ENCODE assay signal across 42 cellular contexts in genomic region chr12:52695039-52695438, GRCh38. TPM values are rescaled to one million over a fixed set of nuclear protein-coding genes. Genes with fewer than 3 reads are reported as not detected.
"Had no signal": no experiment of that assay in that cellular context is flagged by ENCODE, and none has a peak within 500 bp of the region (broad histone marks: within the 10 kb centered on the region; RNA-seq: fewer than 3 reads in every experiment).

No MANE protein-coding gene starts in this region.

- H3K27me3 ChIP-seq: ascending aorta, body of pancreas had no signal

- H3K36me3 ChIP-seq: adrenal gland, ascending aorta, brain microvascular endothelial cell, breast epithelium, cardiac muscle cell had no signal

- H3K36me3 Mint-ChIP-seq: activated naive CD4-positive, alpha-beta T cell treated with anti-CD3 and anti-CD28 coated beads, Interleukin-2, amount 10 ng/mL, durations not matched to agents 7 days and 5 days; activated naive CD4-positive, alpha-beta T cell treated with anti-CD3 and anti-CD28 coated beads, Interleukin-2, amount 50 U/mL, for 24 hours; activated naive CD4-positive, alpha-beta T cell treated with anti-CD3 and anti-CD28 coated beads, Interleukin-2, amount 50 U/mL, for 72 hours; activated naive CD8-positive, alpha-beta T cell; activated naive CD8-positive, alpha-beta T cell treated with anti-CD3 and anti-CD28 coated beads for 36 hours; activated naive CD8-positive, alpha-beta T cell treated with anti-CD3 and anti-CD28 coated beads, Interleukin-2, amount 10 ng/mL, durations not matched to agents 7 days and 5 days; brain had no signal

- ATAC-seq: activated naive CD4-positive, alpha-beta T cell treated with anti-CD3 and anti-CD28 coated beads, Interleukin-2, amount 50 U/mL, for 72 hours; activated naive CD8-positive, alpha-beta T cell treated with anti-CD3 and anti-CD28 coated beads, Interleukin-2, amount 50 U/mL, for 24 hours; activated T-cell treated with anti-CD3 and anti-CD28 coated beads, Interleukin-2, amount 50 U/mL, for 4 hours; activated T-cell treated with anti-CD3 and anti-CD28 coated beads, Interleukin-2, amount 50 U/mL, for 72 hours; activated T-helper 17 cell treated with anti-CD3 and anti-CD28 coated beads, Interleukin-2, amount 50 U/mL, for 72 hours; body of pancreas had no signal

- H3K4me3 Mint-ChIP-seq: activated naive CD4-positive, alpha-beta T cell treated with anti-CD3 and anti-CD28 coated beads for 36 hours; activated naive CD4-positive, alpha-beta T cell treated with anti-CD3 and anti-CD28 coated beads, Interleukin-2, amount 10 ng/mL, durations not matched to agents 7 days and 5 days; activated naive CD4-positive, alpha-beta T cell treated with anti-CD3 and anti-CD28 coated beads, Interleukin-2, amount 50 U/mL, for 24 hours; activated naive CD8-positive, alpha-beta T cell; activated naive CD8-positive, alpha-beta T cell treated with anti-CD3 and anti-CD28 coated beads for 36 hours; activated naive CD8-positive, alpha-beta T cell treated with anti-CD3 and anti-CD28 coated beads, Interleukin-2, amount 10 ng/mL, durations not matched to agents 7 days and 5 days; activated naive CD8-positive, alpha-beta T cell treated with anti-CD3 and anti-CD28 coated beads, Interleukin-2, amount 50 U/mL, for 24 hours; activated T-cell treated with anti-CD3 and anti-CD28 coated beads, Interleukin-2, amount 50 U/mL, for 24 hours; activated T-cell treated with anti-CD3 and anti-CD28 coated beads, Interleukin-2, amount 50 U/mL, for 4 hours; activated T-cell treated with anti-CD3 and anti-CD28 coated beads, Interleukin-2, amount 50 U/mL, for 72 hours; activated T-helper 1 cell treated with anti-CD3 and anti-CD28 coated beads, Interleukin-12 subunit alpha, Interleukin-12 subunit beta, Interleukin-2, Interleukin-4 antibody, amounts not matched to agents 30 ng/mL and 10 ng/mL and 1 ng/mL, durations not matched to agents 14 hours and 24 hours and 36 hours; activated T-helper 17 cell treated with anti-CD3 and anti-CD28 coated beads, Interleukin-2, amount 50 U/mL, for 72 hours; brain; central memory CD8-positive, alpha-beta T cell had no signal

- H3K27me3 Mint-ChIP-seq: activated naive CD4-positive, alpha-beta T cell treated with anti-CD3 and anti-CD28 coated beads, Interleukin-2, amount 50 U/mL, for 24 hours; activated naive CD8-positive, alpha-beta T cell; activated naive CD8-positive, alpha-beta T cell treated with anti-CD3 and anti-CD28 coated beads for 36 hours; activated T-cell treated with anti-CD3 and anti-CD28 coated beads, Interleukin-2, amount 50 U/mL, for 24 hours had no signal

- H3K27ac Mint-ChIP-seq: activated naive CD4-positive, alpha-beta T cell treated with anti-CD3 and anti-CD28 coated beads for 36 hours; activated naive CD4-positive, alpha-beta T cell treated with anti-CD3 and anti-CD28 coated beads, Interleukin-2, amount 10 ng/mL, durations not matched to agents 7 days and 5 days; activated naive CD4-positive, alpha-beta T cell treated with anti-CD3 and anti-CD28 coated beads, Interleukin-2, amount 50 U/mL, for 24 hours; activated naive CD4-positive, alpha-beta T cell treated with anti-CD3 and anti-CD28 coated beads, Interleukin-2, amount 50 U/mL, for 72 hours; activated naive CD8-positive, alpha-beta T cell; activated naive CD8-positive, alpha-beta T cell treated with anti-CD3 and anti-CD28 coated beads for 36 hours; activated naive CD8-positive, alpha-beta T cell treated with anti-CD3 and anti-CD28 coated beads, Interleukin-2, amount 10 ng/mL, durations not matched to agents 7 days and 5 days; activated naive CD8-positive, alpha-beta T cell treated with anti-CD3 and anti-CD28 coated beads, Interleukin-2, amount 50 U/mL, for 24 hours; activated T-cell treated with anti-CD3 and anti-CD28 coated beads, Interleukin-2, amount 50 U/mL, for 24 hours; activated T-cell treated with anti-CD3 and anti-CD28 coated beads, Interleukin-2, amount 50 U/mL, for 72 hours; activated T-helper 1 cell treated with anti-CD3 and anti-CD28 coated beads, Interleukin-12 subunit alpha, Interleukin-12 subunit beta, Interleukin-2, Interleukin-4 antibody, amounts not matched to agents 30 ng/mL and 10 ng/mL and 1 ng/mL, durations not matched to agents 14 hours and 24 hours and 36 hours; activated T-helper 17 cell treated with anti-CD3 and anti-CD28 coated beads, Interleukin-2, amount 50 U/mL, for 72 hours; activated T-helper 2 cell treated with anti-CD3 and anti-CD28 coated beads, Interferon-gamma antibody, Interleukin-2, Interleukin-4, amounts not matched to agents 10 μg/mL and 5 μg/mL and 100 μg/mL, durations not matched to agents 14 hours and 24 hours and 36 hours; brain had no signal

- H3K9me3 ChIP-seq: adrenal gland, ascending aorta, body of pancreas, breast epithelium had no signal

- H3K9me3 Mint-ChIP-seq: activated naive CD4-positive, alpha-beta T cell treated with anti-CD3 and anti-CD28 coated beads for 36 hours; activated naive CD4-positive, alpha-beta T cell treated with anti-CD3 and anti-CD28 coated beads, Interleukin-2, amount 10 ng/mL, durations not matched to agents 7 days and 5 days; activated naive CD4-positive, alpha-beta T cell treated with anti-CD3 and anti-CD28 coated beads, Interleukin-2, amount 50 U/mL, for 24 hours; activated naive CD4-positive, alpha-beta T cell treated with anti-CD3 and anti-CD28 coated beads, Interleukin-2, amount 50 U/mL, for 72 hours; activated naive CD8-positive, alpha-beta T cell treated with anti-CD3 and anti-CD28 coated beads for 36 hours; activated naive CD8-positive, alpha-beta T cell treated with anti-CD3 and anti-CD28 coated beads, Interleukin-2, amount 10 ng/mL, durations not matched to agents 7 days and 5 days; activated naive CD8-positive, alpha-beta T cell treated with anti-CD3 and anti-CD28 coated beads, Interleukin-2, amount 50 U/mL, for 24 hours; activated T-cell treated with anti-CD3 and anti-CD28 coated beads, Interleukin-2, amount 50 U/mL, for 24 hours; activated T-cell treated with anti-CD3 and anti-CD28 coated beads, Interleukin-2, amount 50 U/mL, for 4 hours; activated T-cell treated with anti-CD3 and anti-CD28 coated beads, Interleukin-2, amount 50 U/mL, for 72 hours; activated T-helper 1 cell treated with anti-CD3 and anti-CD28 coated beads, Interleukin-12 subunit alpha, Interleukin-12 subunit beta, Interleukin-2, Interleukin-4 antibody, amounts not matched to agents 30 ng/mL and 10 ng/mL and 1 ng/mL, durations not matched to agents 14 hours and 24 hours and 36 hours; activated T-helper 17 cell treated with anti-CD3 and anti-CD28 coated beads, Interleukin-2, amount 50 U/mL, for 72 hours; activated T-helper 2 cell treated with anti-CD3 and anti-CD28 coated beads, Interferon-gamma antibody, Interleukin-2, Interleukin-4, amounts not matched to agents 10 μg/mL and 5 μg/mL and 100 μg/mL, durations not matched to agents 14 hours and 24 hours and 36 hours; brain; central memory CD8-positive, alpha-beta T cell had no signal

- H3K27ac ChIP-seq: adrenal gland, ascending aorta, body of pancreas, brain microvascular endothelial cell, breast epithelium, cardiac muscle cell had no signal

- DNase-seq: activated effector memory CD4-positive, alpha-beta T cell treated with anti-CD3 and anti-CD28 coated beads, Interleukin-2, amount 50 U/mL, for 16 hours; activated effector memory CD4-positive, alpha-beta T cell treated with Interleukin-2 at 50 U/mL for 16 hours; activated gamma-delta T cell; activated gamma-delta T cell treated with Interleukin-2 at 50 U/mL for 16 hours; activated naive CD4-positive, alpha-beta T cell; activated naive CD4-positive, alpha-beta T cell treated with anti-CD3 and anti-CD28 coated beads for 36 hours; activated naive CD4-positive, alpha-beta T cell treated with anti-CD3 and anti-CD28 coated beads, Interleukin-2, amount 10 ng/mL, durations not matched to agents 7 days and 5 days; activated naive CD4-positive, alpha-beta T cell treated with anti-CD3 and anti-CD28 coated beads, Interleukin-2, amount 50 U/mL, for 16 hours; activated naive CD4-positive, alpha-beta T cell treated with Interleukin-2 at 50 U/mL for 16 hours; activated naive CD8-positive, alpha-beta T cell treated with anti-CD3 and anti-CD28 coated beads for 36 hours; activated naive CD8-positive, alpha-beta T cell treated with anti-CD3 and anti-CD28 coated beads, Interleukin-2, amount 10 ng/mL, durations not matched to agents 7 days and 5 days; activated naive CD8-positive, alpha-beta T cell treated with anti-CD3 and anti-CD28 coated beads, Interleukin-2, amount 50 U/mL, for 24 hours; activated T-cell treated with anti-CD3 and anti-CD28 coated beads, Interleukin-2, amount 50 U/mL, for 24 hours; activated T-cell treated with anti-CD3 and anti-CD28 coated beads, Interleukin-2, amount 50 U/mL, for 4 hours; activated T-cell treated with anti-CD3 and anti-CD28 coated beads, Interleukin-2, amount 50 U/mL, for 48 hours; activated T-cell treated with anti-CD3 and anti-CD28 coated beads, Interleukin-2, amount 50 U/mL, for 72 hours; adrenal gland; amniotic stem cell; amygdala; anterior cingulate cortex; aorta; body of pancreas; brain microvascular endothelial cell; caudate nucleus; central memory CD4-positive, alpha-beta T cell; cerebellar nuclear complex had no signal

- FAIRE-seq: astrocyte had no signal

- H3K4me3 ChIP-seq: adrenal gland, ascending aorta, body of pancreas, breast epithelium, cardiac muscle cell had no signal

- H3K4me1 ChIP-seq: breast epithelium had no signal

RNA-seq across cellular contexts. Expression of gene KRT77, which starts 8.3 kb away (rescaled TPM):
- total RNA-seq: activated naive CD4-positive, alpha-beta T cell treated with anti-CD3 and anti-CD28 coated beads for 36 hours; activated naive CD4-positive, alpha-beta T cell treated with anti-CD3 and anti-CD28 coated beads, Interleukin-2, amount 50 U/mL, for 72 hours; activated naive CD8-positive, alpha-beta T cell treated with anti-CD3 and anti-CD28 coated beads for 36 hours; activated naive CD8-positive, alpha-beta T cell treated with anti-CD3 and anti-CD28 coated beads, Interleukin-2, amount 10 ng/mL, durations not matched to agents 7 days and 5 days; activated T-cell treated with anti-CD3 and anti-CD28 coated beads, Interleukin-2, amount 50 U/mL, for 4 hours; activated T-cell treated with anti-CD3 and anti-CD28 coated beads, Interleukin-2, amount 50 U/mL, for 72 hours; activated T-helper 1 cell treated with anti-CD3 and anti-CD28 coated beads, Interleukin-12 subunit alpha, Interleukin-12 subunit beta, Interleukin-2, Interleukin-4 antibody, amounts not matched to agents 30 ng/mL and 10 ng/mL and 1 ng/mL, durations not matched to agents 14 hours and 24 hours and 36 hours; activated T-helper 17 cell treated with anti-CD3 and anti-CD28 coated beads, Interleukin-2, amount 50 U/mL, for 72 hours; activated T-helper 2 cell treated with anti-CD3 and anti-CD28 coated beads, Interferon-gamma antibody, Interleukin-2, Interleukin-4, amounts not matched to agents 10 μg/mL and 5 μg/mL and 100 μg/mL, durations not matched to agents 14 hours and 24 hours and 36 hours; adrenal gland; aorta; ascending aorta; astrocyte; body of pancreas; bronchial epithelial cell; cardiac muscle cell; cardiac septum; chondrocyte had no signal
- polyA plus RNA-seq: adrenal gland, aorta, cardiac muscle cell had no signal

RNA-seq across cellular contexts. Expression of gene KRT1, which starts 14.8 kb away (rescaled TPM):
- total RNA-seq: activated naive CD4-positive, alpha-beta T cell treated with anti-CD3 and anti-CD28 coated beads for 36 hours; activated naive CD4-positive, alpha-beta T cell treated with anti-CD3 and anti-CD28 coated beads, Interleukin-2, amount 50 U/mL, for 72 hours; activated naive CD8-positive, alpha-beta T cell treated with anti-CD3 and anti-CD28 coated beads for 36 hours; activated naive CD8-positive, alpha-beta T cell treated with anti-CD3 and anti-CD28 coated beads, Interleukin-2, amount 10 ng/mL, durations not matched to agents 7 days and 5 days; activated T-cell treated with anti-CD3 and anti-CD28 coated beads, Interleukin-2, amount 50 U/mL, for 72 hours; activated T-helper 1 cell treated with anti-CD3 and anti-CD28 coated beads, Interleukin-12 subunit alpha, Interleukin-12 subunit beta, Interleukin-2, Interleukin-4 antibody, amounts not matched to agents 30 ng/mL and 10 ng/mL and 1 ng/mL, durations not matched to agents 14 hours and 24 hours and 36 hours; activated T-helper 17 cell treated with anti-CD3 and anti-CD28 coated beads, Interleukin-2, amount 50 U/mL, for 72 hours; ascending aorta; astrocyte; body of pancreas; breast epithelium; bronchial epithelial cell; cardiac muscle cell; cardiac septum; chondrocyte had no signal
- polyA plus RNA-seq: adipose tissue, adrenal gland, aorta, cardiac muscle cell had no signal

RNA-seq across cellular contexts. Expression of gene KRT2, which starts 43.0 kb away (rescaled TPM):
- total RNA-seq: activated naive CD4-positive, alpha-beta T cell treated with anti-CD3 and anti-CD28 coated beads for 36 hours; activated naive CD4-positive, alpha-beta T cell treated with anti-CD3 and anti-CD28 coated beads, Interleukin-2, amount 50 U/mL, for 72 hours; activated naive CD8-positive, alpha-beta T cell treated with anti-CD3 and anti-CD28 coated beads for 36 hours; activated naive CD8-positive, alpha-beta T cell treated with anti-CD3 and anti-CD28 coated beads, Interleukin-2, amount 10 ng/mL, durations not matched to agents 7 days and 5 days; activated T-cell treated with anti-CD3 and anti-CD28 coated beads, Interleukin-2, amount 50 U/mL, for 4 hours; activated T-cell treated with anti-CD3 and anti-CD28 coated beads, Interleukin-2, amount 50 U/mL, for 72 hours; activated T-helper 1 cell treated with anti-CD3 and anti-CD28 coated beads, Interleukin-12 subunit alpha, Interleukin-12 subunit beta, Interleukin-2, Interleukin-4 antibody, amounts not matched to agents 30 ng/mL and 10 ng/mL and 1 ng/mL, durations not matched to agents 14 hours and 24 hours and 36 hours; activated T-helper 17 cell treated with anti-CD3 and anti-CD28 coated beads, Interleukin-2, amount 50 U/mL, for 72 hours; activated T-helper 2 cell treated with anti-CD3 and anti-CD28 coated beads, Interferon-gamma antibody, Interleukin-2, Interleukin-4, amounts not matched to agents 10 μg/mL and 5 μg/mL and 100 μg/mL, durations not matched to agents 14 hours and 24 hours and 36 hours; adrenal gland; aorta; ascending aorta; astrocyte; body of pancreas; breast epithelium; bronchial epithelial cell; cardiac muscle cell; cardiac septum; chondrocyte had no signal
- polyA plus RNA-seq: adipose tissue, cardiac muscle cell had no signal
